Comparison of ENCODE assay signal across 11 cellular contexts in genomic region chr18:48790869-48791635, GRCh38.
DNase-seq lines count a peak whose midpoint lies in the region; ATAC-seq and TF ChIP-seq lines count a peak whose summit lies in the region.
"Had no signal": no experiment of that assay in that cellular context is flagged by ENCODE, and none has a peak within 500 bp of the region (broad histone marks: within the 10 kb centered on the region; RNA-seq: fewer than 3 reads in every experiment).

No MANE protein-coding gene starts in this region.

- no peak overlapping the region for H3K4me3 ChIP-seq in ascending aorta
- H3K4me3 ChIP-seq in left lung: no peak overlapping the region
- no peak overlapping the region for H3K4me3 ChIP-seq in suprapubic skin

- TF ChIP-seq POLR2A in suprapubic skin (IDR thresholded peaks at IDR 0.05): no peak

- H3K9me3 ChIP-seq in ascending aorta (no peaks in the 10 kb centered on the region), left lung (no peaks in the 10 kb centered on the region), suprapubic skin (no peaks in the 10 kb centered on the region)

- H3K27ac ChIP-seq in ascending aorta (peak overlapping the region; percentile 87 to 90), left lung (peak overlapping the region; percentile 70 to 83), suprapubic skin (peak overlapping the region; percentile 37)
- H3K27ac ChIP-seq: 22Rv1 had no signal

- TF ChIP-seq EP300 in suprapubic skin (IDR thresholded peaks at IDR 0.05): no peak

- TF ChIP-seq CTCF in ascending aorta (IDR thresholded peaks at IDR 0.05): no peak
- TF ChIP-seq CTCF in left lung (IDR thresholded peaks at IDR 0.05): no peak
- TF ChIP-seq CTCF in suprapubic skin (IDR thresholded peaks at IDR 0.05): no peak

- H3K36me3 ChIP-seq in ascending aorta (no peaks in the 10 kb centered on the region), left lung (no peaks in the 10 kb centered on the region), suprapubic skin (no peaks in the 10 kb centered on the region)

- H3K27me3 ChIP-seq in ascending aorta (no peaks in the 10 kb centered on the region), left lung (no peaks in the 10 kb centered on the region), suprapubic skin (no peaks in the 10 kb centered on the region)

- DNase-seq in SIG-M5 treated with dmso at 0.1 percent for 504 hours (lab: John Stamatoyannopoulos, UW; ENCODE audit: unreplicated experiment): peak; percentile 42
- no peak for DNase-seq in SIG-M5 (lab: John Stamatoyannopoulos, UW)
- DNase-seq in ascending aorta (ENCODE audit: low spot score in 2 of 2): peak; percentile 8 to 68
- peak in 1 of 2 donors; percentile 38 for DNase-seq in left lung
- peak; percentile 46 to 62 for DNase-seq in suprapubic skin (ENCODE audit: low spot score in 2 of 2)
- DNase-seq in nucleus accumbens (lab: John Stamatoyannopoulos, UW): no peak
- DNase-seq in GM19238 (ENCODE audit: insufficient read length, low spot score): no peak
- DNase-seq in NCI-H446 treated with DMSO at 0.1 percent for 48 hours (lab: John Stamatoyannopoulos, UW): no peak
- DNase-seq: NCI-H1105 treated with DMSO at 0.1 percent for 48 hours, NCI-H526 had no signal

- ATAC-seq in left lung: peak; percentile 5

- WGBS in suprapubic skin: 44% methylated on average over 1 of the region's 1 CpG

- H3K4me1 ChIP-seq in ascending aorta (peaks cover 12 to 39% of the 10 kb centered on the region in 2 donors), left lung (peaks cover 11 to 24% of the 10 kb centered on the region in 2 donors), suprapubic skin (peaks cover 12% of the 10 kb centered on the region)

- intact Hi-C loops in ascending aorta (cut with DNase I): no loop called here
- intact Hi-C loops in left lung (cut with DNase I): no loop called here

Comparison
In these comparisons a context has a peak if more than half of its experiments do, and no peak if none do; other contexts are left out.
1. DNase-seq: peak in SIG-M5 treated with dmso at 0.1 percent for 504 hours (single experiment), ascending aorta (2 of 2) and suprapubic skin (2 of 2); none in SIG-M5 (single experiment), nucleus accumbens (0 of 56), GM19238 (single experiment) and NCI-H446 treated with DMSO at 0.1 percent for 48 hours (single experiment).
2. H3K27ac ChIP-seq: peak in every context shown above with its lines; median percentile 88 in ascending aorta; 76 in left lung; 37 in suprapubic skin.